Comparison of ENCODE assay signal across 23 cellular contexts in the genomic region with DNA sequence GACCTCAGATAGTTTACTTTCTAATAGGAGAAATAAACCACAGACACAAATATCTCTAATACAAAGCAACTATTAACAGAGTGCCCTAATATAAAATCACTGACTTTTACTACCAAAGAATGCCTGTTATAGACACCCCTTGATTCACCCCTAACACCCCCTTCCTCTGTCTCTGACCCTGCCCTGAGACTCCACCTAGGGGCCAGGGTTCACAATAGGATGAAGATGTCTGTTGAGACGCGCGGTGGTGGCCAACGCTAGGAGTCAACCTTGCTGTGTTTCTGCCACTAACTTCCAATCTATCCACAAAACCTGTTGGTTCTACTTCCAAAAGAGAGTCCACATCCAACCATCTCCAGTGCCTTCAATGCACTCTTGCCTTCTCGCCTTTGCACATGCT. TPM values are rescaled to one million over a fixed set of nuclear protein-coding genes. Genes with fewer than 3 reads are reported as not detected.
DNase-seq lines count a peak whose midpoint lies in the region; ATAC-seq and TF ChIP-seq lines count a peak whose summit lies in the region.
"Had no signal": no experiment of that assay in that cellular context is flagged by ENCODE, and none has a peak within 500 bp of the region (broad histone marks: within the 10 kb centered on the region; RNA-seq: fewer than 3 reads in every experiment).

No MANE protein-coding gene starts in this region.

- no peak overlapping the region for H3K4me3 Mint-ChIP-seq in activated CD4-positive, alpha-beta memory T cell treated with anti-CD3 and anti-CD28 coated beads, Interleukin-2, amount 10 ng/mL, durations not matched to agents 7 days and 5 days
- H3K4me3 Mint-ChIP-seq: B cell, CD14-positive monocyte had no signal

- H3K36me3 ChIP-seq in DOHH2 (ENCODE audit: control insufficient read depth, low read length) (no peaks in the 10 kb centered on the region), ascending aorta (peaks cover 76 to 86% of the 10 kb centered on the region in 2 donors), thoracic aorta (peaks cover 77% of the 10 kb centered on the region)

- H3K4me1 Mint-ChIP-seq in activated CD4-positive, alpha-beta memory T cell treated with anti-CD3 and anti-CD28 coated beads, Interleukin-2, amount 10 ng/mL, durations not matched to agents 7 days and 5 days, result peaks cover 41% of the 10 kb centered on the region

- no peaks in the 10 kb centered on the region for H3K36me3 Mint-ChIP-seq in activated CD4-positive, alpha-beta memory T cell treated with anti-CD3 and anti-CD28 coated beads, Interleukin-2, amount 10 ng/mL, durations not matched to agents 7 days and 5 days (ENCODE audit: low read depth)
- H3K36me3 Mint-ChIP-seq: CD14-positive monocyte had no signal

- no peak overlapping the region for H3K27ac Mint-ChIP-seq in activated CD4-positive, alpha-beta memory T cell treated with anti-CD3 and anti-CD28 coated beads, Interleukin-2, amount 10 ng/mL, durations not matched to agents 7 days and 5 days
- H3K27ac Mint-ChIP-seq: B cell had no signal

- H3K27ac ChIP-seq in DOHH2 (ENCODE audit: low read depth, low read length), result no peak overlapping the region
- H3K27ac ChIP-seq in ascending aorta, result peak overlapping the region; percentile 45 to 74
- H3K27ac ChIP-seq in thoracic aorta, result peak overlapping the region; percentile 29 to 64
- H3K27ac ChIP-seq: A549, PC-9, SK-N-MC had no signal

- no peak overlapping the region for H3K4me2 ChIP-seq in DOHH2 (ENCODE audit: low read length)
- H3K4me2 ChIP-seq: A549, PC-9 had no signal

- intact Hi-C loops in ascending aorta (cut with DNase I), result no loop called here

- H3K4me3 ChIP-seq in DOHH2 (ENCODE audit: low read length), result no peak overlapping the region
- no peak overlapping the region for H3K4me3 ChIP-seq in ascending aorta
- H3K4me3 ChIP-seq in thoracic aorta, result no peak overlapping the region
- H3K4me3 ChIP-seq: A549, PC-9, SK-N-MC had no signal

- DNase-seq in NAMALWA (ENCODE audit: low spot score) (peak; percentile 25), ascending aorta (ENCODE audit: low spot score in 2 of 2) (no peak), thoracic aorta (ENCODE audit: low spot score) (no peak), DMS53 (lab: John Stamatoyannopoulos, UW) (no peak)
- DNase-seq in activated CD4-positive, alpha-beta memory T cell treated with anti-CD3 and anti-CD28 coated beads, Interleukin-2, amount 10 ng/mL, durations not matched to agents 7 days and 5 days, result no peak
- DNase-seq: COR-L47, DMS79 treated with DMSO at 0.1 percent for 48 hours, GOT3, NCI-H1092 treated with DMSO at 0.1 percent for 48 hours, NCI-H146, NCI-H2029 treated with DMSO at 0.1 percent for 48 hours, NCI-H2171, NCI-H524 treated with DMSO at 0.1 percent for 48 hours, PC-9, SHP77 treated with DMSO at 0.1 percent for 48 hours, SW 1271 had no signal

- H3K4me1 ChIP-seq in DOHH2 (ENCODE audit: control insufficient read depth, low read length) (peaks cover 39% of the 10 kb centered on the region), ascending aorta (peaks cover under 1 to 24% of the 10 kb centered on the region in 2 donors), thoracic aorta (ENCODE audit: control insufficient read depth in 1 of 2, low read depth in 2 of 2) (peaks cover 14 to 66% of the 10 kb centered on the region in 2 donors)

- H3K9me3 ChIP-seq in DOHH2 (ENCODE audit: control insufficient read depth, insufficient read depth, low read length), result no peaks in the 10 kb centered on the region
- H3K9me3 ChIP-seq in ascending aorta, result no peaks in the 10 kb centered on the region
- H3K9me3 ChIP-seq in thoracic aorta, result no peaks in the 10 kb centered on the region
- H3K9me3 ChIP-seq: A549 had no signal

- no peaks in the 10 kb centered on the region for H3K9me2 ChIP-seq in DOHH2 (replicated peaks; ENCODE audit: control insufficient read depth, low read length)

- TF ChIP-seq CTCF in DOHH2 (IDR thresholded peaks at IDR 0.05; ENCODE audit: low read depth, low read length, poor library complexity, severe bottlenecking), result peak; percentile 49
- no peak for TF ChIP-seq CTCF in ascending aorta (IDR thresholded peaks at IDR 0.05)
- no peak for TF ChIP-seq CTCF in thoracic aorta (IDR thresholded peaks at IDR 0.05)

- H4K20me1 ChIP-seq in DOHH2 (ENCODE audit: control insufficient read depth, insufficient read depth, low read depth, low read length), result no peaks in the 10 kb centered on the region

- CTCF ChIA-PET in activated CD4-positive, alpha-beta memory T cell treated with anti-CD3 and anti-CD28 coated beads, Interleukin-2, amount 10 ng/mL, durations not matched to agents 7 days and 5 days (lab: Charles Lee), result no interaction called here

- POLR2A ChIA-PET in activated CD4-positive, alpha-beta memory T cell treated with anti-CD3 and anti-CD28 coated beads, Interleukin-2, amount 10 ng/mL, durations not matched to agents 7 days and 5 days (lab: Charles Lee), result no interaction called here

- H3K27me3 ChIP-seq in DOHH2 (ENCODE audit: control insufficient read depth, low read length) (no peaks in the 10 kb centered on the region), ascending aorta (no peaks in the 10 kb centered on the region), thoracic aorta (replicated peaks; ENCODE audit: insufficient read depth) (no peaks in the 10 kb centered on the region)

- no peaks in the 10 kb centered on the region for H3K79me2 ChIP-seq in DOHH2 (ENCODE audit: control insufficient read depth, low read length)

- no peaks in the 10 kb centered on the region for H3K27me3 Mint-ChIP-seq in activated CD4-positive, alpha-beta memory T cell treated with anti-CD3 and anti-CD28 coated beads, Interleukin-2, amount 10 ng/mL, durations not matched to agents 7 days and 5 days
- H3K27me3 Mint-ChIP-seq: B cell had no signal

- peaks cover 4% of the 10 kb centered on the region; the same call in 1 of the 2 replicates for H3F3A ChIP-seq in DOHH2 (ENCODE audit: control insufficient read depth, insufficient read depth)

- no peaks in the 10 kb centered on the region for H3K9me3 Mint-ChIP-seq in activated CD4-positive, alpha-beta memory T cell treated with anti-CD3 and anti-CD28 coated beads, Interleukin-2, amount 10 ng/mL, durations not matched to agents 7 days and 5 days
- H3K9me3 Mint-ChIP-seq: CD14-positive monocyte had no signal

- ATAC-seq in thoracic aorta (ENCODE audit: insufficient number of reproducible peaks, low FRiP score, low read depth) (no peak), GM18517 (IDR thresholded peaks at IDR 0.05; ENCODE audit: unreplicated experiment) (no peak)
- ATAC-seq: A549 had no signal

RNA-seq across cellular contexts. Expression of gene TC2N, which starts 10.9 kb away (rescaled TPM):
- total RNA-seq in ascending aorta (37.8 TPM), thoracic aorta (100 to 1,000 TPM; 146 to 172 TPM)
- 100 to 1,000 TPM; 180 to 195 TPM for total RNA-seq in activated CD4-positive, alpha-beta memory T cell treated with anti-CD3 and anti-CD28 coated beads, Interleukin-2, amount 10 ng/mL, durations not matched to agents 7 days and 5 days
- total RNA-seq: LHCN-M2 had no signal
